In genomic region chr17:21388944-21389343, GRCh38 we compare ENCODE assay signal across 2 cellular contexts.
TF ChIP-seq lines count a peak whose summit lies in the region.

No MANE protein-coding gene starts in this region.

TF ChIP-seq in GM23338, 12 proteins besides CTCF, POLR2A, EP300 and RAD21 (continued from another document):
- TF ChIP-seq STAT1 (IDR thresholded peaks at IDR 0.05; ENCODE audit: unreplicated experiment) (no peak), EZH2phosphoT487 (IDR thresholded peaks at IDR 0.05; ENCODE audit: unreplicated experiment) (no peak), NANOG (IDR thresholded peaks at IDR 0.05; ENCODE audit: borderline replicate concordance) (no peak)

TF ChIP-seq in K562, 482 proteins besides CTCF, POLR2A, EP300 and RAD21:
- TF ChIP-seq NFYB (IDR thresholded peaks at IDR 0.05; ENCODE audit: extremely low read depth, insufficient read length) (no peak), IFI16 (CRISPR knock-in tag; IDR thresholded peaks at IDR 0.05) (no peak), SLC30A9 (CRISPR knock-in tag; IDR thresholded peaks at IDR 0.05) (no peak), RBM14 (IDR thresholded peaks at IDR 0.05; ENCODE audit: borderline replicate concordance, insufficient read depth, low read depth, low read length) (no peak), ZFP36 (IDR thresholded peaks at IDR 0.05; ENCODE audit: low read depth, low read length, partially characterized antibody) (peak; percentile 33), ZFP30 (CRISPR knock-in tag; IDR thresholded peaks at IDR 0.05; ENCODE audit: borderline replicate concordance) (no peak), BCOR (IDR thresholded peaks at IDR 0.05) (0 out of 2 replicates have a peak, but pooled peaks have one; percentile 13), SAFB (IDR thresholded peaks at IDR 0.05; ENCODE audit: borderline replicate concordance, low read depth, low read length) (no peak), RBM25 (IDR thresholded peaks at IDR 0.05; ENCODE audit: low read depth, low read length, severe bottlenecking) (peak; percentile 42), RFX1 (IDR thresholded peaks at IDR 0.05) (no peak)
- TF ChIP-seq, protein P1, sequence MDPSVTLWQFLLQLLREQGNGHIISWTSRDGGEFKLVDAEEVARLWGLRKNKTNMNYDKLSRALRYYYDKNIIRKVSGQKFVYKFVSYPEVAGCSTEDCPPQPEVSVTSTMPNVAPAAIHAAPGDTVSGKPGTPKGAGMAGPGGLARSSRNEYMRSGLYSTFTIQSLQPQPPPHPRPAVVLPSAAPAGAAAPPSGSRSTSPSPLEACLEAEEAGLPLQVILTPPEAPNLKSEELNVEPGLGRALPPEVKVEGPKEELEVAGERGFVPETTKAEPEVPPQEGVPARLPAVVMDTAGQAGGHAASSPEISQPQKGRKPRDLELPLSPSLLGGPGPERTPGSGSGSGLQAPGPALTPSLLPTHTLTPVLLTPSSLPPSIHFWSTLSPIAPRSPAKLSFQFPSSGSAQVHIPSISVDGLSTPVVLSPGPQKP (CRISPR knock-in tag; IDR thresholded peaks at IDR 0.05), result no peak
